In the genomic region with DNA sequence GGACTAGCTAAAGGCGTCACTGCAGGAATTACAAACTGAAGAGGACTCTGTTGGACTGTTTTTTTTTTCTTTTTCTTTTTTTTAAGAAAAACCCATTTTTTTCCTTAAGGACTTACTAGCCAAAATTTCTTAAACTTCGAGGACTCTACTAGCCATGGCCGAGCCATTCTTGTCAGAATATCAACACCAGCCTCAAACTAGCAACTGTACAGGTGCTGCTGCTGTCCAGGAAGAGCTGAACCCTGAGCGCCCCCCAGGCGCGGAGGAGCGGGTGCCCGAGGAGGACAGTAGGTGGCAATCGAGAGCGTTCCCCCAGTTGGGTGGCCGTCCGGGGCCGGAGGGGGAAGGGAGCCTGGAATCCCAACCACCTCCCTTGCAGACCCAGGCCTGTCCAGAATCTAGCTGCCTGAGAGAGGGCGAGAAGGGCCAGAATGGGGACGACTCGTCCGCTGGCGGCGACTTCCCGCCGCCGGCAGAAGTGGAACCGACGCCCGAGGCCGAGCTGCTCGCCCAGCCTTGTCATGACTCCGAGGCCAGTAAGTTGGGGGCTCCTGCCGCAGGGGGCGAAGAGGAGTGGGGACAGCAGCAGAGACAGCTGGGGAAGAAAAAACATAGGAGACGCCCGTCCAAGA, we compare ENCODE assay signal across 1 cellular context.
TF ChIP-seq lines count a peak whose summit lies in the region.

No MANE protein-coding gene starts in this region.

TF ChIP-seq in HepG2, 621 proteins besides CTCF, POLR2A, EP300 and RAD21 (continues in another document):
- TF ChIP-seq THAP11 (CRISPR knock-in tag; IDR thresholded peaks at IDR 0.05) (peak; percentile 75), ZNF501 (CRISPR knock-in tag; IDR thresholded peaks at IDR 0.05) (peak; percentile 87), FOXK2 (IDR thresholded peaks at IDR 0.05) (no peak), MIXL1 (CRISPR knock-in tag; IDR thresholded peaks at IDR 0.05) (peak; percentile 23), ZIK1 (CRISPR knock-in tag; IDR thresholded peaks at IDR 0.05; ENCODE audit: borderline replicate concordance, low read depth) (peak; percentile 69; the same call in 1 of the 2 replicates), ZFX (CRISPR knock-in tag; IDR thresholded peaks at IDR 0.05; ENCODE audit: low read depth) (peak; percentile 72), BRD4 (CRISPR knock-in tag; IDR thresholded peaks at IDR 0.05) (peak; percentile 30; the same call in 1 of the 2 replicates), ZNF232 (CRISPR knock-in tag; IDR thresholded peaks at IDR 0.05; ENCODE audit: borderline replicate concordance) (0 out of 2 replicates have a peak, but pooled peaks have one; percentile 84), ZNF720 (CRISPR knock-in tag; IDR thresholded peaks at IDR 0.05) (0 out of 2 replicates have a peak, but pooled peaks have one; percentile 72), ZNF672 (CRISPR knock-in tag; IDR thresholded peaks at IDR 0.05) (no peak), MEIS2 (CRISPR knock-in tag; IDR thresholded peaks at IDR 0.05) (peak; percentile 54; the same call in 1 of the 2 replicates), ZFP41 (CRISPR knock-in tag; IDR thresholded peaks at IDR 0.05; ENCODE audit: borderline replicate concordance) (peak; percentile 41; the same call in 1 of the 2 replicates), FOSL2 (CRISPR knock-in tag; IDR thresholded peaks at IDR 0.05) (peak; percentile 46), ZFY (CRISPR knock-in tag; IDR thresholded peaks at IDR 0.05) (peak; percentile 66), ARID2 (CRISPR knock-in tag; IDR thresholded peaks at IDR 0.05; ENCODE audit: borderline replicate concordance) (peak; percentile 47), FOXA3 (CRISPR knock-in tag; IDR thresholded peaks at IDR 0.05) (peak; percentile 33; the same call in 1 of the 2 replicates), GTF2F1 (IDR thresholded peaks at IDR 0.05; ENCODE audit: low read length) (no peak; the same call in 1 of the 2 replicates), ZMYM2 (CRISPR knock-in tag; IDR thresholded peaks at IDR 0.05) (0 out of 2 replicates have a peak, but pooled peaks have one; percentile 77), CBFB (CRISPR knock-in tag; IDR thresholded peaks at IDR 0.05) (0 out of 2 replicates have a peak, but pooled peaks have one; percentile 18), ZNF563 (CRISPR knock-in tag; IDR thresholded peaks at IDR 0.05) (no peak; the same call in 1 of the 2 replicates), MXI1 (IDR thresholded peaks at IDR 0.05; ENCODE audit: borderline replicate concordance, low read depth, low read length) (peak; percentile 53; the same call in 1 of the 3 replicates)
- TF ChIP-seq, protein P1, sequence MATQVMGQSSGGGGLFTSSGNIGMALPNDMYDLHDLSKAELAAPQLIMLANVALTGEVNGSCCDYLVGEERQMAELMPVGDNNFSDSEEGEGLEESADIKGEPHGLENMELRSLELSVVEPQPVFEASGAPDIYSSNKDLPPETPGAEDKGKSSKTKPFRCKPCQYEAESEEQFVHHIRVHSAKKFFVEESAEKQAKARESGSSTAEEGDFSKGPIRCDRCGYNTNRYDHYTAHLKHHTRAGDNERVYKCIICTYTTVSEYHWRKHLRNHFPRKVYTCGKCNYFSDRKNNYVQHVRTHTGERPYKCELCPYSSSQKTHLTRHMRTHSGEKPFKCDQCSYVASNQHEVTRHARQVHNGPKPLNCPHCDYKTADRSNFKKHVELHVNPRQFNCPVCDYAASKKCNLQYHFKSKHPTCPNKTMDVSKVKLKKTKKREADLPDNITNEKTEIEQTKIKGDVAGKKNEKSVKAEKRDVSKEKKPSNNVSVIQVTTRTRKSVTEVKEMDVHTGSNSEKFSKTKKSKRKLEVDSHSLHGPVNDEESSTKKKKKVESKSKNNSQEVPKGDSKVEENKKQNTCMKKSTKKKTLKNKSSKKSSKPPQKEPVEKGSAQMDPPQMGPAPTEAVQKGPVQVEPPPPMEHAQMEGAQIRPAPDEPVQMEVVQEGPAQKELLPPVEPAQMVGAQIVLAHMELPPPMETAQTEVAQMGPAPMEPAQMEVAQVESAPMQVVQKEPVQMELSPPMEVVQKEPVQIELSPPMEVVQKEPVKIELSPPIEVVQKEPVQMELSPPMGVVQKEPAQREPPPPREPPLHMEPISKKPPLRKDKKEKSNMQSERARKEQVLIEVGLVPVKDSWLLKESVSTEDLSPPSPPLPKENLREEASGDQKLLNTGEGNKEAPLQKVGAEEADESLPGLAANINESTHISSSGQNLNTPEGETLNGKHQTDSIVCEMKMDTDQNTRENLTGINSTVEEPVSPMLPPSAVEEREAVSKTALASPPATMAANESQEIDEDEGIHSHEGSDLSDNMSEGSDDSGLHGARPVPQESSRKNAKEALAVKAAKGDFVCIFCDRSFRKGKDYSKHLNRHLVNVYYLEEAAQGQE (IDR thresholded peaks at IDR 0.05; ENCODE audit: borderline replicate concordance in 1 of 2, low read depth in 1 of 2, low read length in 2 of 2) = peak in 1 of 2 experiments; percentile 59; a peak in 1 of 4 replicates
- TF ChIP-seq, protein P2, sequence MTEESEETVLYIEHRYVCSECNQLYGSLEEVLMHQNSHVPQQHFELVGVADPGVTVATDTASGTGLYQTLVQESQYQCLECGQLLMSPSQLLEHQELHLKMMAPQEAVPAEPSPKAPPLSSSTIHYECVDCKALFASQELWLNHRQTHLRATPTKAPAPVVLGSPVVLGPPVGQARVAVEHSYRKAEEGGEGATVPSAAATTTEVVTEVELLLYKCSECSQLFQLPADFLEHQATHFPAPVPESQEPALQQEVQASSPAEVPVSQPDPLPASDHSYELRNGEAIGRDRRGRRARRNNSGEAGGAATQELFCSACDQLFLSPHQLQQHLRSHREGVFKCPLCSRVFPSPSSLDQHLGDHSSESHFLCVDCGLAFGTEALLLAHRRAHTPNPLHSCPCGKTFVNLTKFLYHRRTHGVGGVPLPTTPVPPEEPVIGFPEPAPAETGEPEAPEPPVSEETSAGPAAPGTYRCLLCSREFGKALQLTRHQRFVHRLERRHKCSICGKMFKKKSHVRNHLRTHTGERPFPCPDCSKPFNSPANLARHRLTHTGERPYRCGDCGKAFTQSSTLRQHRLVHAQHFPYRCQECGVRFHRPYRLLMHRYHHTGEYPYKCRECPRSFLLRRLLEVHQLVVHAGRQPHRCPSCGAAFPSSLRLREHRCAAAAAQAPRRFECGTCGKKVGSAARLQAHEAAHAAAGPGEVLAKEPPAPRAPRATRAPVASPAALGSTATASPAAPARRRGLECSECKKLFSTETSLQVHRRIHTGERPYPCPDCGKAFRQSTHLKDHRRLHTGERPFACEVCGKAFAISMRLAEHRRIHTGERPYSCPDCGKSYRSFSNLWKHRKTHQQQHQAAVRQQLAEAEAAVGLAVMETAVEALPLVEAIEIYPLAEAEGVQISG (CRISPR knock-in tag; IDR thresholded peaks at IDR 0.05) = 0 out of 2 replicates have a peak, but pooled peaks have one; percentile 37
- TF ChIP-seq, protein P3, sequence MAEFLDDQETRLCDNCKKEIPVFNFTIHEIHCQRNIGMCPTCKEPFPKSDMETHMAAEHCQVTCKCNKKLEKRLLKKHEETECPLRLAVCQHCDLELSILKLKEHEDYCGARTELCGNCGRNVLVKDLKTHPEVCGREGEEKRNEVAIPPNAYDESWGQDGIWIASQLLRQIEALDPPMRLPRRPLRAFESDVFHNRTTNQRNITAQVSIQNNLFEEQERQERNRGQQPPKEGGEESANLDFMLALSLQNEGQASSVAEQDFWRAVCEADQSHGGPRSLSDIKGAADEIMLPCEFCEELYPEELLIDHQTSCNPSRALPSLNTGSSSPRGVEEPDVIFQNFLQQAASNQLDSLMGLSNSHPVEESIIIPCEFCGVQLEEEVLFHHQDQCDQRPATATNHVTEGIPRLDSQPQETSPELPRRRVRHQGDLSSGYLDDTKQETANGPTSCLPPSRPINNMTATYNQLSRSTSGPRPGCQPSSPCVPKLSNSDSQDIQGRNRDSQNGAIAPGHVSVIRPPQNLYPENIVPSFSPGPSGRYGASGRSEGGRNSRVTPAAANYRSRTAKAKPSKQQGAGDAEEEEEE (CRISPR knock-in tag; IDR thresholded peaks at IDR 0.05; ENCODE audit: borderline replicate concordance) = peak; percentile 4; the same call in 1 of the 2 replicates
- TF ChIP-seq, protein P4, sequence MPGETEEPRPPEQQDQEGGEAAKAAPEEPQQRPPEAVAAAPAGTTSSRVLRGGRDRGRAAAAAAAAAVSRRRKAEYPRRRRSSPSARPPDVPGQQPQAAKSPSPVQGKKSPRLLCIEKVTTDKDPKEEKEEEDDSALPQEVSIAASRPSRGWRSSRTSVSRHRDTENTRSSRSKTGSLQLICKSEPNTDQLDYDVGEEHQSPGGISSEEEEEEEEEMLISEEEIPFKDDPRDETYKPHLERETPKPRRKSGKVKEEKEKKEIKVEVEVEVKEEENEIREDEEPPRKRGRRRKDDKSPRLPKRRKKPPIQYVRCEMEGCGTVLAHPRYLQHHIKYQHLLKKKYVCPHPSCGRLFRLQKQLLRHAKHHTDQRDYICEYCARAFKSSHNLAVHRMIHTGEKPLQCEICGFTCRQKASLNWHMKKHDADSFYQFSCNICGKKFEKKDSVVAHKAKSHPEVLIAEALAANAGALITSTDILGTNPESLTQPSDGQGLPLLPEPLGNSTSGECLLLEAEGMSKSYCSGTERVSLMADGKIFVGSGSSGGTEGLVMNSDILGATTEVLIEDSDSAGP (CRISPR knock-in tag; IDR thresholded peaks at IDR 0.05; ENCODE audit: borderline replicate concordance) = peak; percentile 20
- TF ChIP-seq, protein P5, sequence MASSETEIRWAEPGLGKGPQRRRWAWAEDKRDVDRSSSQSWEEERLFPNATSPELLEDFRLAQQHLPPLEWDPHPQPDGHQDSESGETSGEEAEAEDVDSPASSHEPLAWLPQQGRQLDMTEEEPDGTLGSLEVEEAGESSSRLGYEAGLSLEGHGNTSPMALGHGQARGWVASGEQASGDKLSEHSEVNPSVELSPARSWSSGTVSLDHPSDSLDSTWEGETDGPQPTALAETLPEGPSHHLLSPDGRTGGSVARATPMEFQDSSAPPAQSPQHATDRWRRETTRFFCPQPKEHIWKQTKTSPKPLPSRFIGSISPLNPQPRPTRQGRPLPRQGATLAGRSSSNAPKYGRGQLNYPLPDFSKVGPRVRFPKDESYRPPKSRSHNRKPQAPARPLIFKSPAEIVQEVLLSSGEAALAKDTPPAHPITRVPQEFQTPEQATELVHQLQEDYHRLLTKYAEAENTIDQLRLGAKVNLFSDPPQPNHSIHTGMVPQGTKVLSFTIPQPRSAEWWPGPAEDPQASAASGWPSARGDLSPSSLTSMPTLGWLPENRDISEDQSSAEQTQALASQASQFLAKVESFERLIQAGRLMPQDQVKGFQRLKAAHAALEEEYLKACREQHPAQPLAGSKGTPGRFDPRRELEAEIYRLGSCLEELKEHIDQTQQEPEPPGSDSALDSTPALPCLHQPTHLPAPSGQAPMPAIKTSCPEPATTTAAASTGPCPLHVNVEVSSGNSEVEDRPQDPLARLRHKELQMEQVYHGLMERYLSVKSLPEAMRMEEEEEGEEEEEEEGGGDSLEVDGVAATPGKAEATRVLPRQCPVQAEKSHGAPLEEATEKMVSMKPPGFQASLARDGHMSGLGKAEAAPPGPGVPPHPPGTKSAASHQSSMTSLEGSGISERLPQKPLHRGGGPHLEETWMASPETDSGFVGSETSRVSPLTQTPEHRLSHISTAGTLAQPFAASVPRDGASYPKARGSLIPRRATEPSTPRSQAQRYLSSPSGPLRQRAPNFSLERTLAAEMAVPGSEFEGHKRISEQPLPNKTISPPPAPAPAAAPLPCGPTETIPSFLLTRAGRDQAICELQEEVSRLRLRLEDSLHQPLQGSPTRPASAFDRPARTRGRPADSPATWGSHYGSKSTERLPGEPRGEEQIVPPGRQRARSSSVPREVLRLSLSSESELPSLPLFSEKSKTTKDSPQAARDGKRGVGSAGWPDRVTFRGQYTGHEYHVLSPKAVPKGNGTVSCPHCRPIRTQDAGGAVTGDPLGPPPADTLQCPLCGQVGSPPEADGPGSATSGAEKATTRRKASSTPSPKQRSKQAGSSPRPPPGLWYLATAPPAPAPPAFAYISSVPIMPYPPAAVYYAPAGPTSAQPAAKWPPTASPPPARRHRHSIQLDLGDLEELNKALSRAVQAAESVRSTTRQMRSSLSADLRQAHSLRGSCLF (CRISPR knock-in tag; IDR thresholded peaks at IDR 0.05; ENCODE audit: borderline replicate concordance) = no peak
- TF ChIP-seq, protein P6, sequence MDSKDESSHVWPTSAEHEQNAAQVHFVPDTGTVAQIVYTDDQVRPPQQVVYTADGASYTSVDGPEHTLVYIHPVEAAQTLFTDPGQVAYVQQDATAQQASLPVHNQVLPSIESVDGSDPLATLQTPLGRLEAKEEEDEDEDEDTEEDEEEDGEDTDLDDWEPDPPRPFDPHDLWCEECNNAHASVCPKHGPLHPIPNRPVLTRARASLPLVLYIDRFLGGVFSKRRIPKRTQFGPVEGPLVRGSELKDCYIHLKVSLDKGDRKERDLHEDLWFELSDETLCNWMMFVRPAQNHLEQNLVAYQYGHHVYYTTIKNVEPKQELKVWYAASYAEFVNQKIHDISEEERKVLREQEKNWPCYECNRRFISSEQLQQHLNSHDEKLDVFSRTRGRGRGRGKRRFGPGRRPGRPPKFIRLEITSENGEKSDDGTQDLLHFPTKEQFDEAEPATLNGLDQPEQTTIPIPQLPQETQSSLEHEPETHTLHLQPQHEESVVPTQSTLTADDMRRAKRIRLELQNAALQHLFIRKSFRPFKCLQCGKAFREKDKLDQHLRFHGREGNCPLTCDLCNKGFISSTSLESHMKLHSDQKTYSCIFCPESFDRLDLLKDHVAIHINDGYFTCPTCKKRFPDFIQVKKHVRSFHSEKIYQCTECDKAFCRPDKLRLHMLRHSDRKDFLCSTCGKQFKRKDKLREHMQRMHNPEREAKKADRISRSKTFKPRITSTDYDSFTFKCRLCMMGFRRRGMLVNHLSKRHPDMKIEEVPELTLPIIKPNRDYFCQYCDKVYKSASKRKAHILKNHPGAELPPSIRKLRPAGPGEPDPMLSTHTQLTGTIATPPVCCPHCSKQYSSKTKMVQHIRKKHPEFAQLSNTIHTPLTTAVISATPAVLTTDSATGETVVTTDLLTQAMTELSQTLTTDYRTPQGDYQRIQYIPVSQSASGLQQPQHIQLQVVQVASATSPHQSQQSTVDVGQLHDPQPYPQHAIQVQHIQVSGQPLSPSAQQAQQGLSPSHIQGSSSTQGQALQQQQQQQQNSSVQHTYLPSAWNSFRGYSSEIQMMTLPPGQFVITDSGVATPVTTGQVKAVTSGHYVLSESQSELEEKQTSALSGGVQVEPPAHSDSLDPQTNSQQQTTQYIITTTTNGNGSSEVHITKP (CRISPR knock-in tag; IDR thresholded peaks at IDR 0.05; ENCODE audit: low read depth) = peak; percentile 68; the same call in 1 of the 2 replicates
- TF ChIP-seq, protein P7, sequence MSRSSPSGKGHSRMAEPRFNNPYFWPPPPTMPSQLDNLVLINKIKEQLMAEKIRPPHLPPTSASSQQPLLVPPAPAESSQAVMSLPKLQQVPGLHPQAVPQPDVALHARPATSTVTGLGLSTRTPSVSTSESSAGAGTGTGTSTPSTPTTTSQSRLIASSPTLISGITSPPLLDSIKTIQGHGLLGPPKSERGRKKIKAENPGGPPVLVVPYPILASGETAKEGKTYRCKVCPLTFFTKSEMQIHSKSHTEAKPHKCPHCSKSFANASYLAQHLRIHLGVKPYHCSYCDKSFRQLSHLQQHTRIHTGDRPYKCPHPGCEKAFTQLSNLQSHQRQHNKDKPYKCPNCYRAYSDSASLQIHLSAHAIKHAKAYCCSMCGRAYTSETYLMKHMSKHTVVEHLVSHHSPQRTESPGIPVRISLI (CRISPR knock-in tag; IDR thresholded peaks at IDR 0.05; ENCODE audit: borderline replicate concordance) = peak; percentile 54; the same call in 1 of the 2 replicates
